Comparison of ENCODE assay signal across 1 cellular context in the genomic region with DNA sequence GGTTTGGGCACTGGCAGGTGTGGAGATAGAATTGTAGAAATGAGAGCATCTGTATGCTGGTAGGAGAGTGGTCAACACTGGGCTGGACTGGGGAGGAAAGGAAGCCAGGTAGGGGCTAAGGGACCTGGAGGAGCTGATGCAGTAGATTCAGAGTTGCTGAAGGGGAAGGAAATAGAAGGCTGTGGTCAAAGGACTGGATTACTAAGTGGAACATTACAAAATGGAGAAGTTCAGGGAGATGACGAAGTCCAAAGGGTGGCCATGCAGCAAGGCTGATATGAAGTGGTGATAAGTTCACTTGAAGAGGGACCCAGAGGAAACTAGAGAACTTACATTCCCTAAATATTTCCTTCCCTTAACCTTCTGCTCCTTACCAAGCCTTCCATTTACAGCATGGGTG.
TF ChIP-seq lines count a peak whose summit lies in the region.

No MANE protein-coding gene starts in this region.

TF ChIP-seq in WTC11, 78 proteins besides CTCF, POLR2A, EP300 and RAD21 (continued from another document):
- TF ChIP-seq, protein P1, sequence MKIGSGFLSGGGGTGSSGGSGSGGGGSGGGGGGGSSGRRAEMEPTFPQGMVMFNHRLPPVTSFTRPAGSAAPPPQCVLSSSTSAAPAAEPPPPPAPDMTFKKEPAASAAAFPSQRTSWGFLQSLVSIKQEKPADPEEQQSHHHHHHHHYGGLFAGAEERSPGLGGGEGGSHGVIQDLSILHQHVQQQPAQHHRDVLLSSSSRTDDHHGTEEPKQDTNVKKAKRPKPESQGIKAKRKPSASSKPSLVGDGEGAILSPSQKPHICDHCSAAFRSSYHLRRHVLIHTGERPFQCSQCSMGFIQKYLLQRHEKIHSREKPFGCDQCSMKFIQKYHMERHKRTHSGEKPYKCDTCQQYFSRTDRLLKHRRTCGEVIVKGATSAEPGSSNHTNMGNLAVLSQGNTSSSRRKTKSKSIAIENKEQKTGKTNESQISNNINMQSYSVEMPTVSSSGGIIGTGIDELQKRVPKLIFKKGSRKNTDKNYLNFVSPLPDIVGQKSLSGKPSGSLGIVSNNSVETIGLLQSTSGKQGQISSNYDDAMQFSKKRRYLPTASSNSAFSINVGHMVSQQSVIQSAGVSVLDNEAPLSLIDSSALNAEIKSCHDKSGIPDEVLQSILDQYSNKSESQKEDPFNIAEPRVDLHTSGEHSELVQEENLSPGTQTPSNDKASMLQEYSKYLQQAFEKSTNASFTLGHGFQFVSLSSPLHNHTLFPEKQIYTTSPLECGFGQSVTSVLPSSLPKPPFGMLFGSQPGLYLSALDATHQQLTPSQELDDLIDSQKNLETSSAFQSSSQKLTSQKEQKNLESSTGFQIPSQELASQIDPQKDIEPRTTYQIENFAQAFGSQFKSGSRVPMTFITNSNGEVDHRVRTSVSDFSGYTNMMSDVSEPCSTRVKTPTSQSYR (CRISPR knock-in tag; IDR thresholded peaks at IDR 0.05) = no peak
- TF ChIP-seq NR2C2 (CRISPR knock-in tag; IDR thresholded peaks at IDR 0.05) = no peak
- no peak for TF ChIP-seq TEAD1 (CRISPR knock-in tag; IDR thresholded peaks at IDR 0.05)
- TF ChIP-seq, protein P2, sequence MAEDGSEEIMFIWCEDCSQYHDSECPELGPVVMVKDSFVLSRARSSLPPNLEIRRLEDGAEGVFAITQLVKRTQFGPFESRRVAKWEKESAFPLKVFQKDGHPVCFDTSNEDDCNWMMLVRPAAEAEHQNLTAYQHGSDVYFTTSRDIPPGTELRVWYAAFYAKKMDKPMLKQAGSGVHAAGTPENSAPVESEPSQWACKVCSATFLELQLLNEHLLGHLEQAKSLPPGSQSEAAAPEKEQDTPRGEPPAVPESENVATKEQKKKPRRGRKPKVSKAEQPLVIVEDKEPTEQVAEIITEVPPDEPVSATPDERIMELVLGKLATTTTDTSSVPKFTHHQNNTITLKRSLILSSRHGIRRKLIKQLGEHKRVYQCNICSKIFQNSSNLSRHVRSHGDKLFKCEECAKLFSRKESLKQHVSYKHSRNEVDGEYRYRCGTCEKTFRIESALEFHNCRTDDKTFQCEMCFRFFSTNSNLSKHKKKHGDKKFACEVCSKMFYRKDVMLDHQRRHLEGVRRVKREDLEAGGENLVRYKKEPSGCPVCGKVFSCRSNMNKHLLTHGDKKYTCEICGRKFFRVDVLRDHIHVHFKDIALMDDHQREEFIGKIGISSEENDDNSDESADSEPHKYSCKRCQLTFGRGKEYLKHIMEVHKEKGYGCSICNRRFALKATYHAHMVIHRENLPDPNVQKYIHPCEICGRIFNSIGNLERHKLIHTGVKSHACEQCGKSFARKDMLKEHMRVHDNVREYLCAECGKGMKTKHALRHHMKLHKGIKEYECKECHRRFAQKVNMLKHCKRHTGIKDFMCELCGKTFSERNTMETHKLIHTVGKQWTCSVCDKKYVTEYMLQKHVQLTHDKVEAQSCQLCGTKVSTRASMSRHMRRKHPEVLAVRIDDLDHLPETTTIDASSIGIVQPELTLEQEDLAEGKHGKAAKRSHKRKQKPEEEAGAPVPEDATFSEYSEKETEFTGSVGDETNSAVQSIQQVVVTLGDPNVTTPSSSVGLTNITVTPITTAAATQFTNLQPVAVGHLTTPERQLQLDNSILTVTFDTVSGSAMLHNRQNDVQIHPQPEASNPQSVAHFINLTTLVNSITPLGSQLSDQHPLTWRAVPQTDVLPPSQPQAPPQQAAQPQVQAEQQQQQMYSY (CRISPR knock-in tag; IDR thresholded peaks at IDR 0.05) = no peak
TF ChIP-seq in WTC11: peak in this region for 0.
